7 cellular contexts compared by ENCODE assay signal in genomic region chr1:181128592-181129497, GRCh38. TPM values are rescaled to one million over a fixed set of nuclear protein-coding genes. Genes with fewer than 3 reads are reported as not detected.
DNase-seq lines count a peak whose midpoint lies in the region; ATAC-seq and TF ChIP-seq lines count a peak whose summit lies in the region.

No MANE protein-coding gene starts in this region.

- no peak overlapping the region for H3K4me3 ChIP-seq in osteoblast (ENCODE audit: insufficient read depth, low read length)
- H3K4me3 ChIP-seq in testis: no peak overlapping the region

- TF ChIP-seq POLR2A in testis (IDR thresholded peaks at IDR 0.05): no peak

- no peak overlapping the region for H3K4me2 ChIP-seq in osteoblast (ENCODE audit: insufficient read depth, low read length)

- no peaks in the 10 kb centered on the region for H3K27me3 ChIP-seq in osteoblast (ENCODE audit: insufficient read depth, low read length)
- no peaks in the 10 kb centered on the region for H3K27me3 ChIP-seq in testis

- peak overlapping the region; percentile 34 for H3K27ac ChIP-seq in cingulate gyrus (ENCODE audit: low read depth, low read length)
- H3K27ac ChIP-seq in osteoblast (ENCODE audit: low read depth, low read length): no peak overlapping the region
- peak overlapping the region in 1 of 2 donors; percentile 16 for H3K27ac ChIP-seq in testis

- H2AFZ ChIP-seq in osteoblast (ENCODE audit: low read length): peak overlapping the region; percentile 57

- H3K36me3 ChIP-seq in osteoblast (ENCODE audit: insufficient read depth, low read length) (no peaks in the 10 kb centered on the region), testis (ENCODE audit: low read depth, missing control alignments) (no peaks in the 10 kb centered on the region)

- ATAC-seq in GM18861 (IDR thresholded peaks at IDR 0.05; ENCODE audit: unreplicated experiment) (peak; percentile 44), HG02763 (IDR thresholded peaks at IDR 0.05; ENCODE audit: unreplicated experiment) (peak; percentile 48)

- H3K4me1 ChIP-seq in osteoblast (ENCODE audit: insufficient read depth, low read length): no peaks in the 10 kb centered on the region
- peaks cover 16% of the 10 kb centered on the region for H3K4me1 ChIP-seq in testis

- TF ChIP-seq CTCF in osteoblast (IDR thresholded peaks at IDR 0.05; ENCODE audit: extremely low read depth, low read depth, low read length) (no peak), testis (IDR thresholded peaks at IDR 0.05) (no peak)

- H3K9me3 ChIP-seq in osteoblast (ENCODE audit: low read depth, low read length): no peaks in the 10 kb centered on the region
- no peaks in the 10 kb centered on the region for H3K9me3 ChIP-seq in testis

- DNase-seq in NCI-H2171 (lab: John Stamatoyannopoulos, UW) (peak; percentile 73), osteoblast (ENCODE audit: insufficient read length, low spot score, missing footprints) (no peak), testis (no peak), NCI-H2029 (lab: John Stamatoyannopoulos, UW) (no peak)

- no peaks in the 10 kb centered on the region for H4K20me1 ChIP-seq in osteoblast (ENCODE audit: insufficient read depth, low read length)

- intact Hi-C loops in testis (cut with DNase I; ENCODE audit: low total_unique reads): no loop called here

- H3K79me2 ChIP-seq in osteoblast (ENCODE audit: insufficient read depth, low read length): no peaks in the 10 kb centered on the region

- WGBS in testis, 2 donors: 63 to 65% methylated on average over 13 to 19 of the region's 19 CpGs

RNA-seq across cellular contexts. Expression of gene IER5, which starts 40.3 kb away (rescaled TPM):
- total RNA-seq in osteoblast: 16.2 and 17.4 TPM in 2 replicates
- total RNA-seq in testis: 10 to 100 TPM; 10.3 to 13.3 TPM
- 7.1 TPM for polyA plus RNA-seq in testis (ENCODE audit: insufficient read depth, low read depth, low replicate concordance)
